Comparison of ENCODE assay signal across 10 cellular contexts in genomic region chr13:19818223-19818842, GRCh38. TPM values are rescaled to one million over a fixed set of nuclear protein-coding genes. Genes with fewer than 3 reads are reported as not detected.
DNase-seq lines count a peak whose midpoint lies in the region; ATAC-seq and TF ChIP-seq lines count a peak whose summit lies in the region.
"Had no signal": no experiment of that assay in that cellular context is flagged by ENCODE, and none has a peak within 500 bp of the region (broad histone marks: within the 10 kb centered on the region; RNA-seq: fewer than 3 reads in every experiment).

No MANE protein-coding gene starts in this region.

- H4K20me1 ChIP-seq in DND-41 (ENCODE audit: insufficient read depth, low read length) = no peaks in the 10 kb centered on the region

- intact Hi-C loops in left lung (cut with DNase I) = no loop called here

- H2AFZ ChIP-seq in DND-41 (ENCODE audit: low read depth, low read length) = no peak overlapping the region

- no peaks in the 10 kb centered on the region for H3K4me1 Mint-ChIP-seq in stimulated activated naive CD8-positive, alpha-beta T cell treated with anti-CD3 and anti-CD28 coated beads, Interleukin-15, amount 100 ng/mL, for 72 hours

- H3K4me1 ChIP-seq in DND-41 (ENCODE audit: insufficient read depth, low read length) = no peaks in the 10 kb centered on the region
- H3K4me1 ChIP-seq in left lung = no peaks in the 10 kb centered on the region
- H3K4me1 ChIP-seq: HAP-1 had no signal

- TF ChIP-seq CTCF in DND-41 (IDR thresholded peaks at IDR 0.05; ENCODE audit: borderline replicate concordance, extremely low read depth, low read length, poor library complexity, severe bottlenecking) (peak; percentile 66), brain microvascular endothelial cell (IDR thresholded peaks at IDR 0.05; ENCODE audit: low read depth, low read length, missing control alignments) (peak; percentile 75), left lung (IDR thresholded peaks at IDR 0.05) (peak; percentile 40 to 67)

- no peaks in the 10 kb centered on the region for H3K9me3 Mint-ChIP-seq in stimulated activated naive CD8-positive, alpha-beta T cell treated with anti-CD3 and anti-CD28 coated beads, Interleukin-15, amount 100 ng/mL, for 72 hours
- H3K9me3 Mint-ChIP-seq: dendritic cell treated with granulocyte-macrophage colony-stimulating factor and Interleukin-4, amounts not matched to agents 40 ng/mL and 50 ng/mL, for 4 days had no signal

- ATAC-seq in DND-41 (ENCODE audit: insufficient read depth, low read depth) (peak; percentile 66; the same call in 2 of the 3 replicates), left lung (peak; percentile 99), GM18867 (IDR thresholded peaks at IDR 0.05; ENCODE audit: unreplicated experiment) (no peak), GM18502 (IDR thresholded peaks at IDR 0.05; ENCODE audit: poor library complexity, unreplicated experiment) (no peak)
- peak; percentile 65 for ATAC-seq in stimulated activated naive CD8-positive, alpha-beta T cell treated with anti-CD3 and anti-CD28 coated beads, Interleukin-15, amount 100 ng/mL, for 72 hours

- H3K79me2 ChIP-seq in DND-41 (ENCODE audit: insufficient read depth, low read length) = no peaks in the 10 kb centered on the region

- H3K27ac ChIP-seq in DND-41 (ENCODE audit: low read length) (no peak overlapping the region), brain microvascular endothelial cell (no peak overlapping the region), left lung (no peak overlapping the region)

- H3K4me3 ChIP-seq in DND-41 (ENCODE audit: low read depth in 1 of 2, low read length in 2 of 2) = no peak overlapping the region
- no peak overlapping the region for H3K4me3 ChIP-seq in brain microvascular endothelial cell (ENCODE audit: low read depth, low read length)
- no peak overlapping the region for H3K4me3 ChIP-seq in left lung
- H3K4me3 ChIP-seq: HAP-1 had no signal

- no peaks in the 10 kb centered on the region for H3K27me3 Mint-ChIP-seq in stimulated activated naive CD8-positive, alpha-beta T cell treated with anti-CD3 and anti-CD28 coated beads, Interleukin-15, amount 100 ng/mL, for 72 hours
- H3K27me3 Mint-ChIP-seq: dendritic cell treated with granulocyte-macrophage colony-stimulating factor and Interleukin-4, amounts not matched to agents 40 ng/mL and 50 ng/mL, for 4 days had no signal

- H3K9ac ChIP-seq in DND-41 (ENCODE audit: low read depth, low read length) = no peak overlapping the region

- in situ Hi-C loops in brain microvascular endothelial cell (cut with HindIII; ENCODE audit: low pct_ligation_motif_present, low sequenced_read_pairs) = no loop called here

- H3K27me3 ChIP-seq in DND-41 (ENCODE audit: insufficient read depth, low read length, poor library complexity) (no peaks in the 10 kb centered on the region), brain microvascular endothelial cell (replicated peaks) (no peaks in the 10 kb centered on the region), left lung (no peaks in the 10 kb centered on the region)

- H3K27ac Mint-ChIP-seq in stimulated activated naive CD8-positive, alpha-beta T cell treated with anti-CD3 and anti-CD28 coated beads, Interleukin-15, amount 100 ng/mL, for 72 hours = peak overlapping the region in 1 of 2 donors; percentile 57
- H3K27ac Mint-ChIP-seq: dendritic cell treated with granulocyte-macrophage colony-stimulating factor and Interleukin-4, amounts not matched to agents 40 ng/mL and 50 ng/mL, for 4 days had no signal

- H3K4me3 Mint-ChIP-seq in stimulated activated naive CD8-positive, alpha-beta T cell treated with anti-CD3 and anti-CD28 coated beads, Interleukin-15, amount 100 ng/mL, for 72 hours = no peak overlapping the region
- H3K4me3 Mint-ChIP-seq: dendritic cell treated with granulocyte-macrophage colony-stimulating factor and Interleukin-4, amounts not matched to agents 40 ng/mL and 50 ng/mL, for 4 days had no signal

- H3K4me2 ChIP-seq in DND-41 (ENCODE audit: insufficient read depth, low read length) = no peak overlapping the region

- no peaks in the 10 kb centered on the region for H3K9me3 ChIP-seq in DND-41 (ENCODE audit: insufficient read depth, low read length, severe bottlenecking)
- no peaks in the 10 kb centered on the region for H3K9me3 ChIP-seq in left lung
- H3K9me3 ChIP-seq: HAP-1 had no signal

- H3K36me3 ChIP-seq in DND-41 (ENCODE audit: insufficient read depth, low read length) (peaks cover 5% of the 10 kb centered on the region; the same call in 1 of the 2 replicates), brain microvascular endothelial cell (replicated peaks) (peaks cover 10% of the 10 kb centered on the region), left lung (peaks cover 0 to 56% of the 10 kb centered on the region in 2 donors)

- peak; percentile 31 for DNase-seq in DND-41
- peak; percentile 1 for DNase-seq in T follicular helper cell (ENCODE audit: low read depth)
- peak; percentile 8 for DNase-seq in brain microvascular endothelial cell
- peak; percentile 63 to 93 for DNase-seq in left lung
- peak; percentile 16 to 29 for DNase-seq in stimulated activated naive CD8-positive, alpha-beta T cell treated with anti-CD3 and anti-CD28 coated beads, Interleukin-15, amount 100 ng/mL, for 72 hours
- no peak for DNase-seq in NCI-H1105 (lab: John Stamatoyannopoulos, UW)

RNA-seq across cellular contexts. Expression of gene PSPC1, which starts 35.6 kb away (rescaled TPM):
- 10 to 100 TPM; 34.8 to 40.3 TPM for total RNA-seq in left lung

RNA-seq across cellular contexts. Expression of gene ZMYM5, which starts 45.1 kb away (rescaled TPM):
- total RNA-seq in left lung = 10 to 100 TPM; 10.1 to 12.1 TPM

Comparison
In these comparisons a context has a peak if more than half of its experiments do, and no peak if none do; other contexts are left out.
1. ATAC-seq: peak in DND-41 (single experiment), left lung (single experiment) and stimulated activated naive CD8-positive, alpha-beta T cell treated with anti-CD3 and anti-CD28 coated beads, Interleukin-15, amount 100 ng/mL, for 72 hours (single experiment); none in GM18867 (single experiment) and GM18502 (single experiment).
2. Peak in every context shown above with its lines, with median percentiles within 50 percentile points of each other: CTCF ChIP-seq.